8 cellular contexts compared by ENCODE assay signal in the genomic region with DNA sequence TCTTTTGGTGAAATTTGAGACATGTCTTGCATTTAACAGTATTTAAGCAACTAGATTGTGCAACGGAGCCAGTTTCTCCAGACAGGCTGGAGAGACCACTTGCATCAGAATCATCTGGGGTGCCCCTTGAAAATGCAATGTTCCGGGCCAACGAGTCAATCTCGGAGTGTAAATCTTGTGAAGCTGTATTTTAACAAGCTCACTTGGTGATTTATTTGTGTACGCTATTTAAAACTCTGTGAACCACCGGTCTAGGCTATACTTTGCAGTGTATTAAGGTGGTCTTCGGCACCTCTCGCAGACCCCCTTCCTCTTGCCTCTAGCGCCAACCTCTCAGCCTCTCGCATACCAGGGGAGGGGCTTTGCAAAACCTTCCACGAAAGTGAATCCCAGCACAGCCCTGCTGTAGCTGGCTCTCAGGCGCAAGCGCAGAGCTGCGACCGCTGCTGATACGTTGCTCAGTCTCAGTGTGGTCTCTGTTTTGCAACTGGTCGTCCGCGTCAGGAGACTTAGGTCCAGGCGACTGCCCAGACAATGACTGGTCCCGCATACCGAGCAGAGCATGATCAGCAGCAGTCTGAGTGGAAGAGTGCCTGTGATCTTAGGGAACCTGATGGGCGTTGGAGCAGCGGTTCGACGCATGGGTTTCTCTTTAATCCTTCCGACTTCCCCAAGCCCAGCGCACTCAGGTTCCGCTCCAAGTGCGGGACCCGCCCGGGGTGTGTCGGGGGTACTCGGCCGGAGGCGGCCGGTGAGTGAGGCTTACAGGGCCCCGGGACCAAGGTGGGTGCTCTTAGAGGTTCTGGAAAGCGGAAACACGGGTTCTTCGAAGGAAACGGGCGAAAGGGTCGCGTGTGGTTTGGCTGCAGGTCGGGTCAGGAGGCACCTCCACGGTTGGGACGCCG. TPM values are rescaled to one million over a fixed set of nuclear protein-coding genes. Genes with fewer than 3 reads are reported as not detected.
A peak's percentile ranks its signal among the peaks of the same experiment; 100 is the strongest.
DNase-seq lines count a peak whose midpoint lies in the region; ATAC-seq, FAIRE-seq and TF ChIP-seq lines count a peak whose summit lies in the region.

A gene (plus strand): TSS at position 467 of the 905 bp plus-strand sequence. CDS start 11,612 bp downstream, outside the sequence.

- peak within 1 kb of the TSS; percentile 86 for H3K27ac ChIP-seq in 22Rv1

- peak; percentile 92 for FAIRE-seq in GM18507 (lab: Jason Lieb, UNC)

- POLR2A ChIA-PET in WTC11 (lab: Charles Lee), result interaction anchor here (1.0 to 1.5 kb wide), 3 partner anchors 14 to 137 kb away, joined by 3 to 6 read pairs (median 4); a partner anchor contains a TSS

- H3K4me3 Mint-ChIP-seq in WTC11, result peak within 1 kb of the TSS; percentile 92
- peak within 1 kb of the TSS; percentile 97 for H3K4me3 Mint-ChIP-seq in central memory CD8-positive, alpha-beta T cell

- H3K4me1 Mint-ChIP-seq in WTC11, result peaks cover 14% of the 10 kb centered on the region
- peaks cover 21% of the 10 kb centered on the region for H3K4me1 Mint-ChIP-seq in central memory CD8-positive, alpha-beta T cell

- CTCF ChIA-PET in WTC11 (lab: Charles Lee), result no interaction called here

- peaks cover 9% of the 10 kb centered on the region for H3K36me3 Mint-ChIP-seq in WTC11
- H3K36me3 Mint-ChIP-seq in central memory CD8-positive, alpha-beta T cell (ENCODE audit: insufficient read depth), result peaks cover 4% of the 10 kb centered on the region

- no peak for TF ChIP-seq CTCF in 22Rv1 (IDR thresholded peaks at IDR 0.05)
- TF ChIP-seq CTCF in WTC11 (IDR thresholded peaks at IDR 0.05), result no peak

- H3K27me3 Mint-ChIP-seq in WTC11 (ENCODE audit: low read depth), result no peaks in the 10 kb centered on the region
- peaks cover 5% of the 10 kb centered on the region for H3K27me3 Mint-ChIP-seq in central memory CD8-positive, alpha-beta T cell

- H3K9me3 Mint-ChIP-seq in WTC11, result peaks cover 10% of the 10 kb centered on the region
- H3K9me3 Mint-ChIP-seq in central memory CD8-positive, alpha-beta T cell, result peaks cover 3% of the 10 kb centered on the region

- peak within 1 kb of the TSS; percentile 99 for H3K27ac Mint-ChIP-seq in WTC11
- peak within 1 kb of the TSS; percentile 78 for H3K27ac Mint-ChIP-seq in central memory CD8-positive, alpha-beta T cell (ENCODE audit: low read depth)

- DNase-seq in GM18507 (ENCODE audit: extremely low spot score, insufficient read length, low read depth), result peak; percentile 56
- peak; percentile 5 for DNase-seq in NCI-H2107 (lab: John Stamatoyannopoulos, UW)
- peak; percentile 80 for DNase-seq in WTC11 (ENCODE audit: low spot score)
- DNase-seq in central memory CD8-positive, alpha-beta T cell (ENCODE audit: low spot score in 2 of 2), result peak; percentile 53 to 57
- peak; percentile 98 for DNase-seq in islet precursor cell
- peak; percentile 50 to 69 (median 53) for DNase-seq in stimulated activated CD4-positive, alpha-beta T cell treated with anti-CD3 and anti-CD28 coated beads, Interleukin-12 subunit alpha, Interleukin-12 subunit beta, amount 100 ng/mL, for 48 hours (ENCODE audit: low read depth in 2 of 3, low spot score in 1 of 3)

- ATAC-seq in HG03025 (IDR thresholded peaks at IDR 0.05; ENCODE audit: low FRiP score, unreplicated experiment), result peak; percentile 67
- peak; percentile 95 for ATAC-seq in WTC11
- peak; percentile 81 for ATAC-seq in central memory CD8-positive, alpha-beta T cell (replicated peaks; ENCODE audit: extremely low read depth, poor library complexity, severe bottlenecking)

TF ChIP-seq in WTC11, 78 proteins besides CTCF, POLR2A, EP300 and RAD21 (continues in another document):
- TF ChIP-seq ZNF396 (CRISPR knock-in tag; IDR thresholded peaks at IDR 0.05; ENCODE audit: borderline replicate concordance) (no peak), ZNF317 (CRISPR knock-in tag; IDR thresholded peaks at IDR 0.05; ENCODE audit: borderline replicate concordance, low read depth) (peak; percentile 45; the same call in 1 of the 2 replicates), GTF2I (CRISPR knock-in tag; conservative IDR thresholded peaks at IDR 0.05) (no peak; the same call in 1 of the 2 replicates), CREB1 (CRISPR knock-in tag; IDR thresholded peaks at IDR 0.05) (peak; percentile 40; the same call in 1 of the 2 replicates), NFE2L1 (CRISPR knock-in tag; IDR thresholded peaks at IDR 0.05) (peak; percentile 82), NFYB (CRISPR knock-in tag; conservative IDR thresholded peaks at IDR 0.05; ENCODE audit: low read depth) (0 out of 2 replicates have a peak, but pooled peaks have one; percentile 23), TEAD4 (CRISPR knock-in tag; IDR thresholded peaks at IDR 0.05) (peak; percentile 86), FOXP1 (CRISPR knock-in tag; IDR thresholded peaks at IDR 0.05; ENCODE audit: borderline replicate concordance) (peak; percentile 91; the same call in 1 of the 2 replicates), MYBL2 (CRISPR knock-in tag; IDR thresholded peaks at IDR 0.05) (peak; percentile 85; the same call in 1 of the 2 replicates), JAZF1 (CRISPR knock-in tag; IDR thresholded peaks at IDR 0.05) (no peak), CBFB (CRISPR knock-in tag; IDR thresholded peaks at IDR 0.05; ENCODE audit: low read depth) (0 out of 2 replicates have a peak, but pooled peaks have one; percentile 51)
- TF ChIP-seq, protein P1, sequence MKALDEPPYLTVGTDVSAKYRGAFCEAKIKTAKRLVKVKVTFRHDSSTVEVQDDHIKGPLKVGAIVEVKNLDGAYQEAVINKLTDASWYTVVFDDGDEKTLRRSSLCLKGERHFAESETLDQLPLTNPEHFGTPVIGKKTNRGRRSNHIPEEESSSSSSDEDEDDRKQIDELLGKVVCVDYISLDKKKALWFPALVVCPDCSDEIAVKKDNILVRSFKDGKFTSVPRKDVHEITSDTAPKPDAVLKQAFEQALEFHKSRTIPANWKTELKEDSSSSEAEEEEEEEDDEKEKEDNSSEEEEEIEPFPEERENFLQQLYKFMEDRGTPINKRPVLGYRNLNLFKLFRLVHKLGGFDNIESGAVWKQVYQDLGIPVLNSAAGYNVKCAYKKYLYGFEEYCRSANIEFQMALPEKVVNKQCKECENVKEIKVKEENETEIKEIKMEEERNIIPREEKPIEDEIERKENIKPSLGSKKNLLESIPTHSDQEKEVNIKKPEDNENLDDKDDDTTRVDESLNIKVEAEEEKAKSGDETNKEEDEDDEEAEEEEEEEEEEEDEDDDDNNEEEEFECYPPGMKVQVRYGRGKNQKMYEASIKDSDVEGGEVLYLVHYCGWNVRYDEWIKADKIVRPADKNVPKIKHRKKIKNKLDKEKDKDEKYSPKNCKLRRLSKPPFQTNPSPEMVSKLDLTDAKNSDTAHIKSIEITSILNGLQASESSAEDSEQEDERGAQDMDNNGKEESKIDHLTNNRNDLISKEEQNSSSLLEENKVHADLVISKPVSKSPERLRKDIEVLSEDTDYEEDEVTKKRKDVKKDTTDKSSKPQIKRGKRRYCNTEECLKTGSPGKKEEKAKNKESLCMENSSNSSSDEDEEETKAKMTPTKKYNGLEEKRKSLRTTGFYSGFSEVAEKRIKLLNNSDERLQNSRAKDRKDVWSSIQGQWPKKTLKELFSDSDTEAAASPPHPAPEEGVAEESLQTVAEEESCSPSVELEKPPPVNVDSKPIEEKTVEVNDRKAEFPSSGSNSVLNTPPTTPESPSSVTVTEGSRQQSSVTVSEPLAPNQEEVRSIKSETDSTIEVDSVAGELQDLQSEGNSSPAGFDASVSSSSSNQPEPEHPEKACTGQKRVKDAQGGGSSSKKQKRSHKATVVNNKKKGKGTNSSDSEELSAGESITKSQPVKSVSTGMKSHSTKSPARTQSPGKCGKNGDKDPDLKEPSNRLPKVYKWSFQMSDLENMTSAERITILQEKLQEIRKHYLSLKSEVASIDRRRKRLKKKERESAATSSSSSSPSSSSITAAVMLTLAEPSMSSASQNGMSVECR (CRISPR knock-in tag; IDR thresholded peaks at IDR 0.05; ENCODE audit: borderline replicate concordance), result peak; percentile 78; the same call in 1 of the 2 replicates
- TF ChIP-seq, protein P2, sequence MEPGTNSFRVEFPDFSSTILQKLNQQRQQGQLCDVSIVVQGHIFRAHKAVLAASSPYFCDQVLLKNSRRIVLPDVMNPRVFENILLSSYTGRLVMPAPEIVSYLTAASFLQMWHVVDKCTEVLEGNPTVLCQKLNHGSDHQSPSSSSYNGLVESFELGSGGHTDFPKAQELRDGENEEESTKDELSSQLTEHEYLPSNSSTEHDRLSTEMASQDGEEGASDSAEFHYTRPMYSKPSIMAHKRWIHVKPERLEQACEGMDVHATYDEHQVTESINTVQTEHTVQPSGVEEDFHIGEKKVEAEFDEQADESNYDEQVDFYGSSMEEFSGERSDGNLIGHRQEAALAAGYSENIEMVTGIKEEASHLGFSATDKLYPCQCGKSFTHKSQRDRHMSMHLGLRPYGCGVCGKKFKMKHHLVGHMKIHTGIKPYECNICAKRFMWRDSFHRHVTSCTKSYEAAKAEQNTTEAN (CRISPR knock-in tag; IDR thresholded peaks at IDR 0.05), result 0 out of 2 replicates have a peak, but pooled peaks have one; percentile 71
- TF ChIP-seq, protein P3, sequence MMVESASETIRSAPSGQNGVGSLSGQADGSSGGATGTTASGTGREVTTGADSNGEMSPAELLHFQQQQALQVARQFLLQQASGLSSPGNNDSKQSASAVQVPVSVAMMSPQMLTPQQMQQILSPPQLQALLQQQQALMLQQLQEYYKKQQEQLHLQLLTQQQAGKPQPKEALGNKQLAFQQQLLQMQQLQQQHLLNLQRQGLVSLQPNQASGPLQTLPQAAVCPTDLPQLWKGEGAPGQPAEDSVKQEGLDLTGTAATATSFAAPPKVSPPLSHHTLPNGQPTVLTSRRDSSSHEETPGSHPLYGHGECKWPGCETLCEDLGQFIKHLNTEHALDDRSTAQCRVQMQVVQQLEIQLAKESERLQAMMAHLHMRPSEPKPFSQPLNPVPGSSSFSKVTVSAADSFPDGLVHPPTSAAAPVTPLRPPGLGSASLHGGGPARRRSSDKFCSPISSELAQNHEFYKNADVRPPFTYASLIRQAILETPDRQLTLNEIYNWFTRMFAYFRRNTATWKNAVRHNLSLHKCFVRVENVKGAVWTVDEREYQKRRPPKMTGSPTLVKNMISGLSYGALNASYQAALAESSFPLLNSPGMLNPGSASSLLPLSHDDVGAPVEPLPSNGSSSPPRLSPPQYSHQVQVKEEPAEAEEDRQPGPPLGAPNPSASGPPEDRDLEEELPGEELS (CRISPR knock-in tag; IDR thresholded peaks at IDR 0.05), result peak; percentile 48; the same call in 1 of the 2 replicates

RNA-seq across cellular contexts. Expression of the gene that starts here (rescaled TPM):
- total RNA-seq in WTC11 (2021), result 9.4 to 11.5 TPM (median 11.3 TPM) in 3 replicates

Comparison
In these comparisons a context has a peak if more than half of its experiments do, and no peak if none do; other contexts are left out.
1. Peak in every context shown above with its lines: DNase-seq, ATAC-seq and H3K27ac ChIP-seq.
2. DNase-seq: peak in every context shown above with its lines; median percentile 98 in islet precursor cell; 80 in WTC11; 56 in GM18507; 55 in central memory CD8-positive, alpha-beta T cell; 53 in stimulated activated CD4-positive, alpha-beta T cell treated with anti-CD3 and anti-CD28 coated beads, Interleukin-12 subunit alpha, Interleukin-12 subunit beta, amount 100 ng/mL, for 48 hours; 5 in NCI-H2107.